11 cellular contexts compared by ENCODE assay signal in genomic region chr6:154258064-154258757, GRCh38.
DNase-seq lines count a peak whose midpoint lies in the region; ATAC-seq and TF ChIP-seq lines count a peak whose summit lies in the region.
"Had no signal": no experiment of that assay in that cellular context is flagged by ENCODE, and none has a peak within 500 bp of the region (broad histone marks: within the 10 kb centered on the region; RNA-seq: fewer than 3 reads in every experiment).

No MANE protein-coding gene starts in this region.

- intact Hi-C loops in activated CD8-positive, alpha-beta T cell treated with anti-CD3 and anti-CD28 coated beads for 36 hours (cut with micrococcal nuclease), result no loop called here
- intact Hi-C loops in vagina (cut with DNase I), result no loop called here

- H3K4me1 Mint-ChIP-seq in activated CD8-positive, alpha-beta T cell treated with anti-CD3 and anti-CD28 coated beads for 36 hours (ENCODE audit: low read depth), result peaks cover 39% of the 10 kb centered on the region

- no peaks in the 10 kb centered on the region for H3K4me1 ChIP-seq in vagina

- peak; percentile 88 for ATAC-seq in HG03159 (IDR thresholded peaks at IDR 0.05; ENCODE audit: unreplicated experiment)
- peak; percentile 59 for ATAC-seq in activated CD8-positive, alpha-beta T cell treated with anti-CD3 and anti-CD28 coated beads for 36 hours

- no peaks in the 10 kb centered on the region for H3K27me3 ChIP-seq in vagina

- CTCF ChIA-PET in activated CD8-positive, alpha-beta T cell treated with anti-CD3 and anti-CD28 coated beads for 36 hours (lab: Charles Lee), result interaction anchor here (0.9 to 2.3 kb wide), 3 partner anchors 9 to 104 kb away, joined by 3 to 12 read pairs (median 10); no protein-coding TSS in a partner anchor

- H3K9me3 ChIP-seq in vagina, result no peaks in the 10 kb centered on the region

- TF ChIP-seq CTCF in GM10266 (IDR thresholded peaks at IDR 0.05; ENCODE audit: control insufficient read depth, insufficient read depth, low read depth, missing control alignments) (no peak), GM20000 (IDR thresholded peaks at IDR 0.05; ENCODE audit: extremely low read depth, missing control alignments) (no peak), vagina (IDR thresholded peaks at IDR 0.05) (no peak)
- no peak for TF ChIP-seq CTCF in activated CD8-positive, alpha-beta T cell treated with anti-CD3 and anti-CD28 coated beads for 36 hours (IDR thresholded peaks at IDR 0.05)

- H3K36me3 Mint-ChIP-seq in activated CD8-positive, alpha-beta T cell treated with anti-CD3 and anti-CD28 coated beads for 36 hours (ENCODE audit: low read depth), result peaks cover 18% of the 10 kb centered on the region

- no peak for TF ChIP-seq POLR2A in vagina (IDR thresholded peaks at IDR 0.05)

- H3K27ac ChIP-seq in vagina, result no peak overlapping the region
- H3K27ac ChIP-seq: epithelial cell of prostate had no signal

- POLR2A ChIA-PET in activated CD8-positive, alpha-beta T cell treated with anti-CD3 and anti-CD28 coated beads for 36 hours (lab: Charles Lee), result interaction anchor here (1.0 to 1.2 kb wide), 2 partner anchors 9 to 11 kb away, joined by 3 read pairs; no protein-coding TSS in a partner anchor

- H3K27me3 Mint-ChIP-seq in activated CD8-positive, alpha-beta T cell treated with anti-CD3 and anti-CD28 coated beads for 36 hours, result no peaks in the 10 kb centered on the region

- peaks cover 19% of the 10 kb centered on the region for H3K9me3 Mint-ChIP-seq in activated CD8-positive, alpha-beta T cell treated with anti-CD3 and anti-CD28 coated beads for 36 hours

- no peaks in the 10 kb centered on the region for H3K36me3 ChIP-seq in vagina

- H3K4me3 Mint-ChIP-seq in activated CD8-positive, alpha-beta T cell treated with anti-CD3 and anti-CD28 coated beads for 36 hours, result no peak overlapping the region
- H3K4me3 Mint-ChIP-seq: natural killer cell had no signal

- H3K27ac Mint-ChIP-seq in activated CD8-positive, alpha-beta T cell treated with anti-CD3 and anti-CD28 coated beads for 36 hours, result peak overlapping the region; percentile 2

- no peak overlapping the region for H3K4me3 ChIP-seq in vagina

- peak; percentile 53 for DNase-seq in GM10266 (ENCODE audit: extremely low spot score)
- peak; percentile 38 for DNase-seq in GM20000 (ENCODE audit: low spot score)
- no peak for DNase-seq in activated CD8-positive, alpha-beta T cell treated with anti-CD3 and anti-CD28 coated beads for 36 hours
- no peak for DNase-seq in vagina (ENCODE audit: extremely low spot score in 2 of 2)
- no peak for DNase-seq in NCI-H446 (lab: John Stamatoyannopoulos, UW)
- no peak for DNase-seq in stimulated activated CD4-positive, alpha-beta T cell treated with anti-CD3 and anti-CD28 coated beads, Interleukin-12 subunit alpha, Interleukin-12 subunit beta, amount 100 ng/mL, for 4 hours
- no peak for DNase-seq in NCI-H187 (lab: John Stamatoyannopoulos, UW)
- DNase-seq: natural killer cell, NCI-H1417 had no signal

Comparison
In these comparisons a context has a peak if more than half of its experiments do, and no peak if none do; other contexts are left out.
1. DNase-seq: peak in GM10266 (single experiment) and GM20000 (single experiment); none in activated CD8-positive, alpha-beta T cell treated with anti-CD3 and anti-CD28 coated beads for 36 hours (single experiment), vagina (0 of 2), NCI-H446 (0 of 2), stimulated activated CD4-positive, alpha-beta T cell treated with anti-CD3 and anti-CD28 coated beads, Interleukin-12 subunit alpha, Interleukin-12 subunit beta, amount 100 ng/mL, for 4 hours (single experiment) and NCI-H187 (0 of 2).